ENCODE assay signal across 1 cellular context in the genomic region with DNA sequence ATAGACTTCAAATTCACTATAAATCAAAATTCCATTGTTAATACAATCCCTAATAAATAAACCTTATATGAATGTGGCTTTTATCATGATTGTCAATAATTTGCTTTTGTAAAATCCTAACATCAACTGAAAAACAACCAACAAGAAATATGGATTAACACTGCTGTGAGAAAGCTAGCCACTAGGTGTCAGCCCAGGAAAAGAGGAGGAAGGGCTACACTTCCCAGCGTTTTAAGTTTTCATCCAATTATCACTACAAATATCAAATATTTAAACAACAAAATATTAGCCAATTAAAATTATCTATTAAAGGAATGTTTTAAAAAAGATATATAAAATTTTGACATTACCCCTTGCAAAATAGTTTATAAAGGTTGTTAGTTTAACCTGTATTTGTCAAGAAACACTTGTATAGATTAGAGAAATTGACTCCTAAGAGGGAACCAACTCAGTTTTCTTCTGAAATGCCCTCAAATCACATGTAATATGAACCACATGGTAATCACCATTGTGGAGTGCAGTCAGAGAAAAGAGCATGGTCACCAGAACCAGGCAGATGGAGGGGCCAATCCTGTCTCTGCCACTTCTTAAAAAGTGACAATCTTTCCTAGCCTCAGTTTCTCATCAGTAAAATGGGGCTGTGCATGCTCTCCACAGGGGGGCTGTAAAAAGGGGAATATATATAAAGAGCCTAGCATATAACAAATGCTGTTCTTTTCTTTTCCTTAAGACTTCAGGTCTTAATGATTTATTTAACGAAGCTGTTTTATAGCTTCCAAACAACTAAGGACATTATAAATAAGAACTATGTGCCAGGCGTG.
TF ChIP-seq lines count a peak whose summit lies in the region.

No MANE protein-coding gene starts in this region.

TF ChIP-seq in HEK293, 187 proteins besides CTCF, POLR2A, EP300 and RAD21 (continued from another document):
- TF ChIP-seq ZNF623 (tag by site-specific recombination; IDR thresholded peaks at IDR 0.05) (no peak), ZBTB20 (tag by site-specific recombination; IDR thresholded peaks at IDR 0.05) (peak; percentile 40; the same call in 1 of the 2 replicates), ZXDB (tag by site-specific recombination; IDR thresholded peaks at IDR 0.05) (no peak), ZNF132 (tag by site-specific recombination; IDR thresholded peaks at IDR 0.05; ENCODE audit: borderline replicate concordance) (no peak), ZNF426 (tag by site-specific recombination; IDR thresholded peaks at IDR 0.05) (no peak)
